In the genomic region with DNA sequence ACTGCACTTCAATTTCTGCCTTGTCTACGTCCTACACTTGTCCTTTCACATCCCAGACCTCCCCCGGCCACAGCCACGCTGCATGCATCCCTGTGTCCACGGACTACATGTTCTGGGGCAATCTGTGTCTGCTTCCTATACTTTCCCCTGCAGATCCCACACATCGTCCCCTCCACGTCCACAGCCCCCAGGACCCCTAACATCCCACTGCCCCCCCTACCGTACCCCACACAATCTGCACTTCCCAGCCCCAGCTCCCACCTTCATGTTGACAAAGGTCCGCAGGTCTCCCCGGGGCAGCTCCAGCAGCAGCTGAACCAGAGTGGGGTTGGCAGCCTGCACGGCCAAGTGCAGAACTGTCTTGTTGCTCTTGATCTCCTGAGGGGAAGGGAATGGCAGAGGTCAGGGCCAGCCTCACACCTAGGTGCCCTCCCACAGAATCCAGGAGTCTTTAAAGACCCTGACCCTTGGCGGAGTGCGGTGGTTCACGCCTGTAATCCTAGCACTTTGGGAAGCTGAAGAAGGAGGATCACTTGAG, we compare ENCODE assay signal across 18 cellular contexts. TPM values are rescaled to one million over a fixed set of nuclear protein-coding genes. Genes with fewer than 3 reads are reported as not detected.
"Had no signal": no experiment of that assay in that cellular context is flagged by ENCODE, and none has a peak within 500 bp of the region (broad histone marks: within the 10 kb centered on the region; RNA-seq: fewer than 3 reads in every experiment).

No MANE protein-coding gene starts in this region.

- H3K27ac ChIP-seq: coronary artery, esophagus muscularis mucosa, left ventricle myocardium inferior, stomach, testis, upper lobe of right lung had no signal

- H3K27me3 Mint-ChIP-seq: T-cell had no signal

- H3K4me1 Mint-ChIP-seq: brain had no signal

- H3K27ac Mint-ChIP-seq: brain had no signal

- H3K4me3 ChIP-seq: coronary artery, esophagus muscularis mucosa, left ventricle myocardium inferior, stomach, testis, upper lobe of right lung had no signal

- DNase-seq: activated CD8-positive, alpha-beta memory T cell treated with anti-CD3 and anti-CD28 coated beads, Interleukin-2, amount 50 U/mL, for 48 hours; activated naive CD4-positive, alpha-beta T cell treated with anti-CD3 and anti-CD28 coated beads, Interleukin-2, amount 50 U/mL, for 16 hours; central memory CD4-positive, alpha-beta T cell; hippocampal formation; left ventricle myocardium inferior; natural killer cell; nucleus accumbens; stimulated activated CD4-positive, alpha-beta T cell treated with anti-CD3 and anti-CD28 coated beads, Interleukin-4, amount 100 ng/mL, for 24 hours; stomach; T-cell; testis; upper lobe of right lung had no signal

- H3K9me3 ChIP-seq: esophagus muscularis mucosa, left ventricle myocardium inferior, stomach, testis, upper lobe of right lung had no signal

- H3K4me1 ChIP-seq: esophagus muscularis mucosa, left ventricle myocardium inferior, stomach, testis, upper lobe of right lung had no signal

- H3K4me3 Mint-ChIP-seq: brain, T-cell had no signal

- H3K9me3 Mint-ChIP-seq: brain, natural killer cell, T-cell had no signal

- H3K27me3 ChIP-seq: esophagus muscularis mucosa, stomach, testis, upper lobe of right lung had no signal

RNA-seq across cellular contexts. Expression of a gene that starts 12.1 kb away (rescaled TPM):
- total RNA-seq: kidney epithelial cell had no signal

RNA-seq across cellular contexts. Expression of a gene that starts 17.9 kb away (rescaled TPM):
- total RNA-seq: kidney epithelial cell had no signal

RNA-seq across cellular contexts. Expression of a gene that starts 21.8 kb away (rescaled TPM):
- total RNA-seq: natural killer cell had no signal

RNA-seq across cellular contexts. Expression of a gene that starts 33.5 kb away (rescaled TPM):
- total RNA-seq: esophagus muscularis mucosa, left ventricle myocardium inferior, posterior vena cava, skeletal muscle tissue, upper lobe of right lung had no signal
